In genomic region chr13:77422724-77423123, GRCh38 we compare ENCODE assay signal across 1 cellular context.
TF ChIP-seq lines count a peak whose summit lies in the region.

No MANE protein-coding gene starts in this region.

TF ChIP-seq in GM12878, 131 proteins besides CTCF, POLR2A, EP300 and RAD21 (continued from another document):
- TF ChIP-seq, protein P1, sequence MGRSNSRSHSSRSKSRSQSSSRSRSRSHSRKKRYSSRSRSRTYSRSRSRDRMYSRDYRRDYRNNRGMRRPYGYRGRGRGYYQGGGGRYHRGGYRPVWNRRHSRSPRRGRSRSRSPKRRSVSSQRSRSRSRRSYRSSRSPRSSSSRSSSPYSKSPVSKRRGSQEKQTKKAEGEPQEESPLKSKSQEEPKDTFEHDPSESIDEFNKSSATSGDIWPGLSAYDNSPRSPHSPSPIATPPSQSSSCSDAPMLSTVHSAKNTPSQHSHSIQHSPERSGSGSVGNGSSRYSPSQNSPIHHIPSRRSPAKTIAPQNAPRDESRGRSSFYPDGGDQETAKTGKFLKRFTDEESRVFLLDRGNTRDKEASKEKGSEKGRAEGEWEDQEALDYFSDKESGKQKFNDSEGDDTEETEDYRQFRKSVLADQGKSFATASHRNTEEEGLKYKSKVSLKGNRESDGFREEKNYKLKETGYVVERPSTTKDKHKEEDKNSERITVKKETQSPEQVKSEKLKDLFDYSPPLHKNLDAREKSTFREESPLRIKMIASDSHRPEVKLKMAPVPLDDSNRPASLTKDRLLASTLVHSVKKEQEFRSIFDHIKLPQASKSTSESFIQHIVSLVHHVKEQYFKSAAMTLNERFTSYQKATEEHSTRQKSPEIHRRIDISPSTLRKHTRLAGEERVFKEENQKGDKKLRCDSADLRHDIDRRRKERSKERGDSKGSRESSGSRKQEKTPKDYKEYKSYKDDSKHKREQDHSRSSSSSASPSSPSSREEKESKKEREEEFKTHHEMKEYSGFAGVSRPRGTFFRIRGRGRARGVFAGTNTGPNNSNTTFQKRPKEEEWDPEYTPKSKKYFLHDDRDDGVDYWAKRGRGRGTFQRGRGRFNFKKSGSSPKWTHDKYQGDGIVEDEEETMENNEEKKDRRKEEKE (IDR thresholded peaks at IDR 0.05): no peak
- no peak for TF ChIP-seq CEBPZ (IDR thresholded peaks at IDR 0.05; ENCODE audit: low read depth, low read length)
